ENCODE assay signal across 13 cellular contexts in the genomic region with DNA sequence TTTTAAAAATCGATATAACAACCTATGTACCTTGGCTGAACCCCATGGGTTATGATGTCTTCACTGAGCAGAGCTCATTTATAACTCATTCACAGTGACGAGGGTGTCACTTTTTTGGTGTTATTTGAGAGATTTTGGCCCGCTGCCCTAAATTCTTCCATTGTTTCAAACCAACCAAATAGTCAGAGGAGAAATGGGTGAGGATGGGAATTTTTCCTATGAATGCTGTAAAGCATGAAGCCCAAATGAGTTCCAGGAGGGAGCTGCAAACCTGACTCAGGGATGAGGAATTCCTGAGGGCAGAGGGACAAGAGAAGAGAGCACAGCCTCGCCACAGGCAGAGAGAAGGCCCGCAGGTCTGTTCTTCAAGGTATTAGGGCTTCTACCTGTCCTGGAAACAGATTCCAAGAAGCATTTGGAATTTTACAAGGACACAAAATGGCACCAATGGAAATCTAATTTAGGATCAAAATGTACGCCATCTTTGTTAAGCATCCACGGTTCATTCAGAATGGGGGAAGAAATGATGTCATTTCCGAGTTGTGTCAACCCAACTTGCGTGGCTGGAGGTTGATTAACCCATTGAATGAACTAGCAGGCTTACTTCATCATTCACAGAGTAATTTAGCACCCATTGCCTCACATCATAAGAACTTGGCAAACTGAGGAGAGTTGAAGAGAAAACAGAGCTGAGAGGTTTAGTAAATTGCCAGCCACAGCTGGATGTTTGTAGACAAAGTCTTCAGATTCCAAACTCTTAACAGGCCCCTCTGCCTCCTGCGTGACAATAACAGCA.
A peak's percentile ranks its signal among the peaks of the same experiment; 100 is the strongest.
DNase-seq lines count a peak whose midpoint lies in the region; ATAC-seq and TF ChIP-seq lines count a peak whose summit lies in the region.
"Had no signal": no experiment of that assay in that cellular context is flagged by ENCODE, and none has a peak within 500 bp of the region (broad histone marks: within the 10 kb centered on the region; RNA-seq: fewer than 3 reads in every experiment).

No MANE protein-coding gene starts in this region.

- no peak overlapping the region for H3K27ac ChIP-seq in GM23248
- peak overlapping the region in 1 of 4 donors; percentile 11 for H3K27ac ChIP-seq in esophagus muscularis mucosa (replicated peaks in 1 of 4)
- H3K27ac ChIP-seq in trophoblast cell (ENCODE audit: low read depth, low read length), result no peak overlapping the region

- H2BK120ac ChIP-seq in trophoblast cell (ENCODE audit: insufficient read depth, low read length, poor library complexity), result no peak overlapping the region

- H4K20me1 ChIP-seq in GM23248 (ENCODE audit: insufficient read depth), result no peaks in the 10 kb centered on the region

- in situ Hi-C loops in GM23248 (cut with MboI), result loop anchor here (10.0 kb wide), 1 partner anchor 282 kb away; no protein-coding TSS in a partner anchor
- in situ Hi-C loops in GM13977 (cut with MboI; ENCODE audit: low pct_unique_long_range_greater_than_20kb, low sequenced_read_pairs, unreplicated experiment), result loop anchor here (25.0 kb wide), 2 partner anchors 185 to 310 kb away; a partner anchor contains a TSS

- H3K27me3 ChIP-seq in GM23248 (replicated peaks; ENCODE audit: insufficient read depth), result no peaks in the 10 kb centered on the region
- no peaks in the 10 kb centered on the region for H3K27me3 ChIP-seq in esophagus muscularis mucosa
- H3K27me3 ChIP-seq in trophoblast cell (ENCODE audit: insufficient read depth, low read length), result no peaks in the 10 kb centered on the region

- H3K14ac ChIP-seq in trophoblast cell (ENCODE audit: low read length), result no peak overlapping the region

- H3K79me1 ChIP-seq in trophoblast cell (ENCODE audit: low read length), result no peaks in the 10 kb centered on the region

- no peak for ATAC-seq in HG03442 (IDR thresholded peaks at IDR 0.05; ENCODE audit: unreplicated experiment)
- ATAC-seq: left ventricle myocardium superior had no signal

- WGBS in GM23248 (ENCODE audit: low coverage in 1 of 2, low lambda C conversion rate in 2 of 2, missing lambda C conversion rate in 2 of 2), 2 experiments, result 75 to 76% methylated on average over 10 of the region's 10 CpGs
- 86% methylated on average over 10 of the region's 10 CpGs for WGBS in esophagus muscularis mucosa
- WGBS in trophoblast cell (ENCODE audit: extremely low coverage, insufficient coverage, insufficient read length), result no CpG with 5 or more reads among the region's 10 CpGs

- H3F3A ChIP-seq in GM23248 (ENCODE audit: insufficient read depth), result peaks cover 42% of the 10 kb centered on the region

- TF ChIP-seq POLR2A in esophagus muscularis mucosa (IDR thresholded peaks at IDR 0.05; ENCODE audit: low read depth), result no peak

- no peak for TF ChIP-seq EP300 in esophagus muscularis mucosa (IDR thresholded peaks at IDR 0.05)

- no peak for TF ChIP-seq CTCF in esophagus muscularis mucosa (IDR thresholded peaks at IDR 0.05)
- no peak for TF ChIP-seq CTCF in GM13977 (IDR thresholded peaks at IDR 0.05; ENCODE audit: extremely low read depth, insufficient read depth, missing control alignments)

- no peak overlapping the region for H3K4me2 ChIP-seq in GM23248 (ENCODE audit: unreplicated experiment)
- no peak overlapping the region for H3K4me2 ChIP-seq in trophoblast cell (ENCODE audit: low read length)

- no peak overlapping the region for H2BK12ac ChIP-seq in trophoblast cell (ENCODE audit: low read length)

- H3K18ac ChIP-seq in trophoblast cell (ENCODE audit: low read length), result no peak overlapping the region

- H2AK5ac ChIP-seq in trophoblast cell (ENCODE audit: low read length), result no peak overlapping the region

- DNase-seq in GM23248, result peak; percentile 63
- DNase-seq in RPMI7951 (ENCODE audit: low read depth), result peak; percentile 83
- DNase-seq in esophagus muscularis mucosa (ENCODE audit: extremely low spot score), result peak; percentile 31
- DNase-seq in trophoblast cell, result peak; percentile 88 to 90
- DNase-seq in DMS 273 treated with DMSO at 0.1 percent for 48 hours (lab: John Stamatoyannopoulos, UW), result no peak
- DNase-seq in GM13977 (ENCODE audit: low spot score), result no peak
- DNase-seq in AG08396 (ENCODE audit: low spot score), result no peak
- DNase-seq: CD4-positive, CD25-positive, alpha-beta regulatory T cell; KBM-7; left ventricle myocardium superior; NCI-H446 treated with DMSO at 0.1 percent for 48 hours; stimulated activated CD4-positive, alpha-beta T cell treated with anti-CD3 and anti-CD28 coated beads, Interleukin-2, amount 100 ng/mL, for 24 hours had no signal

- H2AFZ ChIP-seq in GM23248 (no peak overlapping the region), trophoblast cell (ENCODE audit: insufficient read depth, low read length, poor library complexity) (no peak overlapping the region)

- H3K79me2 ChIP-seq in GM23248 (ENCODE audit: insufficient read depth) (no peaks in the 10 kb centered on the region), trophoblast cell (ENCODE audit: control insufficient read depth, insufficient read depth, low read length, poor library complexity) (no peaks in the 10 kb centered on the region)

- H3K4me1 ChIP-seq in GM23248 (ENCODE audit: insufficient read depth), result peaks cover 32% of the 10 kb centered on the region
- peaks cover 19 to 36% (median 32%) of the 10 kb centered on the region in 4 donors for H3K4me1 ChIP-seq in esophagus muscularis mucosa
- peaks cover 0 to 4% of the 10 kb centered on the region in 2 experiments for H3K4me1 ChIP-seq in trophoblast cell (ENCODE audit: control insufficient read depth in 1 of 2, insufficient read depth in 2 of 2, low read length in 2 of 2)

- H3K23ac ChIP-seq in trophoblast cell (ENCODE audit: low read length), result no peak overlapping the region

- no peak overlapping the region for H4K12ac ChIP-seq in trophoblast cell (ENCODE audit: low read depth, low read length)

- no peak overlapping the region for H4K91ac ChIP-seq in trophoblast cell (ENCODE audit: low read depth, low read length)

- H3K9me2 ChIP-seq in GM23248 (ENCODE audit: insufficient read depth), result no peaks in the 10 kb centered on the region

- H3K9me3 ChIP-seq in GM23248 (ENCODE audit: low read depth), result no peaks in the 10 kb centered on the region
- no peaks in the 10 kb centered on the region for H3K9me3 ChIP-seq in esophagus muscularis mucosa
- no peaks in the 10 kb centered on the region for H3K9me3 ChIP-seq in trophoblast cell (ENCODE audit: insufficient read depth, low read depth, low read length)

- H4K8ac ChIP-seq in trophoblast cell (ENCODE audit: low read depth, low read length), result no peak overlapping the region

- intact Hi-C loops in esophagus muscularis mucosa (cut with DNase I), result loop anchor here (5.0 kb wide), 1 partner anchor 295 kb away; no protein-coding TSS in a partner anchor

- no peaks in the 10 kb centered on the region for H3K36me3 ChIP-seq in GM23248 (ENCODE audit: low read depth)
- H3K36me3 ChIP-seq in esophagus muscularis mucosa, result no peaks in the 10 kb centered on the region
- H3K36me3 ChIP-seq in trophoblast cell (ENCODE audit: control insufficient read depth in 1 of 2, insufficient read depth in 2 of 2, low read length in 2 of 2), result no peaks in the 10 kb centered on the region

- no peak overlapping the region for H2BK5ac ChIP-seq in trophoblast cell (ENCODE audit: low read depth, low read length, poor library complexity)

- H3K9ac ChIP-seq in GM23248 (no peak overlapping the region), trophoblast cell (ENCODE audit: low read length) (no peak overlapping the region)

- H3K4ac ChIP-seq in trophoblast cell (ENCODE audit: low read depth, low read length), result no peak overlapping the region

- H3K4me3 ChIP-seq in GM23248, result no peak overlapping the region
- no peak overlapping the region for H3K4me3 ChIP-seq in esophagus muscularis mucosa
- H3K4me3 ChIP-seq in trophoblast cell (ENCODE audit: low read depth, low read length), result no peak overlapping the region

Comparison
In these comparisons a context has a peak if more than half of its experiments do, and no peak if none do; other contexts are left out.
1. DNase-seq: peak in GM23248 (single experiment), RPMI7951 (single experiment), esophagus muscularis mucosa (single experiment) and trophoblast cell (2 of 2); none in DMS 273 treated with DMSO at 0.1 percent for 48 hours (single experiment), GM13977 (single experiment) and AG08396 (single experiment).